14 cellular contexts compared by ENCODE assay signal in the genomic region with DNA sequence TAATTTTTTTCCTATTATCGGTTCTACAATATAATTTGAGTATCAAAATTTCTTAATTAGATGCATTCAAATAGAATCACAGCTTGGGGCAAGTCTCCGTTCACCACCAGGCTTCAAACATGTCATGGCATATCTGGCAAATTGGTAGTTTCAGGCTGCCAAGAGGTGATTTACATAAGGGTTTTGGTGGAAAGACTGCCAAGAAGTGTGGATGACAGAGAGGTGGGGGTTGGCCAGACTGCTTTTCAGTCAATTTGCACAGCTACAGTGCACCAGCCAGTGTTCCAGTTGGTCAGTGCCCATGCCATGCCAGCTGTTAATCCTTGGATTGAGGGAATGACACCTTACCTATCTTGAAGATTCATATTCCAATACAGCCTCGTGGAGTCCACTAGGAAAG. TPM values are rescaled to one million over a fixed set of nuclear protein-coding genes. Genes with fewer than 3 reads are reported as not detected.
DNase-seq lines count a peak whose midpoint lies in the region; ATAC-seq, FAIRE-seq and TF ChIP-seq lines count a peak whose summit lies in the region.
"Had no signal": no experiment of that assay in that cellular context is flagged by ENCODE, and none has a peak within 500 bp of the region (broad histone marks: within the 10 kb centered on the region; RNA-seq: fewer than 3 reads in every experiment).

No MANE protein-coding gene starts in this region.

- H3K27me3 ChIP-seq in bronchial epithelial cell (ENCODE audit: control insufficient read depth, insufficient read depth, low read length) (no peaks in the 10 kb centered on the region), pancreas (no peaks in the 10 kb centered on the region), PC-9 (ENCODE audit: insufficient read depth, low read depth) (no peaks in the 10 kb centered on the region)

- 0 out of 2 replicates have a peak, but pooled peaks cover 6% of the 10 kb centered on the region for H3F3A ChIP-seq in PC-9 (ENCODE audit: insufficient read depth, low read depth)

- WGBS in pancreas, 2 donors: 33 to 35% methylated on average over 3 of the region's 3 CpGs

- H3K9me2 ChIP-seq in PC-9 (ENCODE audit: insufficient read depth): no peaks in the 10 kb centered on the region

- peaks cover 33% of the 10 kb centered on the region for H3K79me2 ChIP-seq in PC-9 (ENCODE audit: low read depth)

- POLR2A ChIA-PET in activated CD8-positive, alpha-beta T cell treated with anti-CD3 and anti-CD28 coated beads for 36 hours (lab: Charles Lee): no interaction called here
- POLR2A ChIA-PET in PC-9 (lab: Charles Lee; ENCODE audit: unreplicated experiment): no interaction called here

- TF ChIP-seq CTCF in bronchial epithelial cell (IDR thresholded peaks at IDR 0.05; ENCODE audit: insufficient read depth, low read length, severe bottlenecking) (no peak), pancreas (IDR thresholded peaks at IDR 0.05) (no peak), PC-9 (conservative IDR thresholded peaks at IDR 0.05) (no peak)
- TF ChIP-seq CTCF in activated CD8-positive, alpha-beta T cell treated with anti-CD3 and anti-CD28 coated beads for 36 hours (IDR thresholded peaks at IDR 0.05): no peak

- BruUV-seq in PC-9 (replicated peaks; lab: Mats Ljungman, UMichigan): no TSS peak

- H3K4me2 ChIP-seq in PC-9: no peak overlapping the region
- H3K4me2 ChIP-seq: BLaER1 treated with 17β-estradiol and CSF1 and Interleukin-3, amounts not matched to agents 10 nM and 100 nM had no signal

- FAIRE-seq in GM12891 (lab: Jason Lieb, UNC) (peak; percentile 60), bronchial epithelial cell (lab: Jason Lieb, UNC) (peak; percentile 50), pancreas (lab: Jason Lieb, UNC) (no peak)

- peak; percentile 94 to 98 (median 96) for ATAC-seq in pancreas
- no peak for ATAC-seq in activated CD8-positive, alpha-beta T cell treated with anti-CD3 and anti-CD28 coated beads for 36 hours
- no peak for ATAC-seq in GM19328 (IDR thresholded peaks at IDR 0.05; ENCODE audit: unreplicated experiment)
- ATAC-seq: activated naive CD4-positive, alpha-beta T cell treated with anti-CD3 and anti-CD28 coated beads, Interleukin-2, amount 50 U/mL, for 72 hours had no signal

- no peaks in the 10 kb centered on the region for H3K36me3 ChIP-seq in bronchial epithelial cell (ENCODE audit: control insufficient read depth, insufficient read depth, low read length)
- H3K36me3 ChIP-seq in pancreas: no peaks in the 10 kb centered on the region
- peaks cover 24% of the 10 kb centered on the region; the same call in 1 of the 2 replicates for H3K36me3 ChIP-seq in PC-9 (ENCODE audit: low read depth)
- H3K36me3 ChIP-seq: lower lobe of right lung had no signal

- H3K9me3 Mint-ChIP-seq in activated CD8-positive, alpha-beta T cell treated with anti-CD3 and anti-CD28 coated beads for 36 hours: no peaks in the 10 kb centered on the region
- H3K9me3 Mint-ChIP-seq: activated naive CD4-positive, alpha-beta T cell treated with anti-CD3 and anti-CD28 coated beads, Interleukin-2, amount 50 U/mL, for 72 hours; central memory CD8-positive, alpha-beta T cell; neural crest cell; stimulated activated naive CD8-positive, alpha-beta T cell treated with anti-CD3 and anti-CD28 coated beads, Interleukin-15, Interleukin-2, amounts not matched to agents 100 ng/mL and 50 ng/mL, for 24 hours had no signal

- intact Hi-C loops in pancreas (cut with DNase I): no loop called here
- intact Hi-C loops in activated CD8-positive, alpha-beta T cell treated with anti-CD3 and anti-CD28 coated beads for 36 hours (cut with micrococcal nuclease): no loop called here
- intact Hi-C loops in PC-9 (cut with micrococcal nuclease; ENCODE audit: unreplicated experiment): no loop called here

- no peaks in the 10 kb centered on the region for H4K20me1 ChIP-seq in PC-9 (ENCODE audit: insufficient read depth)
- H4K20me1 ChIP-seq: BLaER1 treated with 17β-estradiol and CSF1 and Interleukin-3, amounts not matched to agents 10 nM and 100 nM had no signal

- H3K36me3 Mint-ChIP-seq in activated CD8-positive, alpha-beta T cell treated with anti-CD3 and anti-CD28 coated beads for 36 hours (ENCODE audit: low read depth): peaks cover 13% of the 10 kb centered on the region

- no peak overlapping the region for H2AFZ ChIP-seq in PC-9

- DNase-seq in GM12891 (ENCODE audit: insufficient read length, low spot score): no peak
- peak; percentile 88 for DNase-seq in NCI-H1694 treated with DMSO at 0.1 percent for 48 hours (lab: John Stamatoyannopoulos, UW)
- DNase-seq in bronchial epithelial cell (ENCODE audit: low read depth): peak; percentile 95
- DNase-seq in pancreas: peak in 4 of 6 donors; percentile 48 to 72 (median 70)
- DNase-seq in Kasumi-1 (lab: John Stamatoyannopoulos, UW): no peak
- DNase-seq in activated CD8-positive, alpha-beta T cell treated with anti-CD3 and anti-CD28 coated beads for 36 hours: no peak
- no peak for DNase-seq in PC-9
- DNase-seq: lower lobe of right lung had no signal

- H3K4me1 Mint-ChIP-seq in activated CD8-positive, alpha-beta T cell treated with anti-CD3 and anti-CD28 coated beads for 36 hours (ENCODE audit: low read depth): peaks cover 13% of the 10 kb centered on the region

- H3K27ac ChIP-seq in pancreas (no peak overlapping the region), PC-9 (no peak overlapping the region)
- H3K27ac ChIP-seq: BLaER1 treated with 17β-estradiol and CSF1 and Interleukin-3, amounts not matched to agents 10 nM and 100 nM; lower lobe of right lung had no signal

- no peaks in the 10 kb centered on the region for H3K9me3 ChIP-seq in pancreas
- no peaks in the 10 kb centered on the region for H3K9me3 ChIP-seq in PC-9 (ENCODE audit: insufficient read depth, low read depth)
- H3K9me3 ChIP-seq: lower lobe of right lung had no signal

- no peak overlapping the region for H3K27ac Mint-ChIP-seq in activated CD8-positive, alpha-beta T cell treated with anti-CD3 and anti-CD28 coated beads for 36 hours
- H3K27ac Mint-ChIP-seq: activated naive CD4-positive, alpha-beta T cell treated with anti-CD3 and anti-CD28 coated beads, Interleukin-2, amount 50 U/mL, for 72 hours; stimulated activated naive CD8-positive, alpha-beta T cell treated with anti-CD3 and anti-CD28 coated beads, Interleukin-15, Interleukin-2, amounts not matched to agents 100 ng/mL and 50 ng/mL, for 24 hours had no signal

- H3K27me3 Mint-ChIP-seq in activated CD8-positive, alpha-beta T cell treated with anti-CD3 and anti-CD28 coated beads for 36 hours: no peaks in the 10 kb centered on the region
- H3K27me3 Mint-ChIP-seq: central memory CD8-positive, alpha-beta T cell; stimulated activated naive CD8-positive, alpha-beta T cell treated with anti-CD3 and anti-CD28 coated beads, Interleukin-15, Interleukin-2, amounts not matched to agents 100 ng/mL and 50 ng/mL, for 24 hours had no signal

- H3K4me3 ChIP-seq in bronchial epithelial cell (ENCODE audit: low read depth, low read length) (no peak overlapping the region), pancreas (no peak overlapping the region), PC-9 (no peak overlapping the region)
- H3K4me3 ChIP-seq: BLaER1 treated with 17β-estradiol and CSF1 and Interleukin-3, amounts not matched to agents 10 nM and 100 nM; lower lobe of right lung had no signal

- CTCF ChIA-PET in activated CD8-positive, alpha-beta T cell treated with anti-CD3 and anti-CD28 coated beads for 36 hours (lab: Charles Lee): interaction anchor here (1.4 kb wide), 1 partner anchor 210 kb away, joined by 3 read pairs; no protein-coding TSS in a partner anchor
- CTCF ChIA-PET in PC-9 (lab: Charles Lee): interaction anchor here (0.6 kb wide), 1 partner anchor 684 kb away, joined by 17 read pairs; no protein-coding TSS in a partner anchor

- no peak for TF ChIP-seq POLR2A in GM12891 (IDR thresholded peaks at IDR 0.05; ENCODE audit: low read depth, low read length)

- H3K4me1 ChIP-seq in pancreas (peaks cover 3 to 16% (median 8%) of the 10 kb centered on the region in 3 donors), PC-9 (replicated peaks; ENCODE audit: insufficient read depth) (peaks cover 13% of the 10 kb centered on the region; the same call in 1 of the 2 replicates)

- H3K4me3 Mint-ChIP-seq in activated CD8-positive, alpha-beta T cell treated with anti-CD3 and anti-CD28 coated beads for 36 hours: no peak overlapping the region
- H3K4me3 Mint-ChIP-seq: central memory CD8-positive, alpha-beta T cell; neural crest cell; stimulated activated naive CD8-positive, alpha-beta T cell treated with anti-CD3 and anti-CD28 coated beads, Interleukin-15, Interleukin-2, amounts not matched to agents 100 ng/mL and 50 ng/mL, for 24 hours had no signal

TF ChIP-seq in GM12891, 5 proteins besides CTCF, POLR2A, EP300 and RAD21:
- TF ChIP-seq PAX5 (IDR thresholded peaks at IDR 0.05; ENCODE audit: insufficient read depth, low read length, severe bottlenecking) (no peak), POLR2AphosphoS5 (IDR thresholded peaks at IDR 0.05; ENCODE audit: low read depth, low read length) (no peak), SPI1 (IDR thresholded peaks at IDR 0.05; ENCODE audit: low read depth, low read length) (no peak), TAF1 (IDR thresholded peaks at IDR 0.05; ENCODE audit: low read depth, low read length) (no peak), POU2F2 (IDR thresholded peaks at IDR 0.05; ENCODE audit: low read depth, low read length) (no peak)
TF ChIP-seq in GM12891: peak in this region for 0.

RNA-seq across cellular contexts. Expression of a gene that starts 8.4 kb away (rescaled TPM):
- 20.8 TPM for polyA plus RNA-seq in GM12891 (2012; ENCODE audit: low read depth, missing spikeins)
- 60.8 and 65.8 TPM in 2 replicates for total RNA-seq in bronchial epithelial cell
- 10 to 100 TPM in 5 of 6 donors, 1 to 10 TPM in 1; 9.6 to 20.7 (median 13.6) TPM for total RNA-seq in pancreas
- polyA plus RNA-seq in pancreas: 1 to 10 TPM; 4.4 to 5.7 TPM
- 10 to 100 TPM; 29.0 to 32.1 TPM for total RNA-seq in activated CD8-positive, alpha-beta T cell treated with anti-CD3 and anti-CD28 coated beads for 36 hours
- total RNA-seq in PC-9 (2021): 51.5 and 62.0 TPM in 2 replicates

Comparison
In these comparisons a context has a peak if more than half of its experiments do, and no peak if none do; other contexts are left out.
1. DNase-seq: peak in NCI-H1694 treated with DMSO at 0.1 percent for 48 hours (single experiment), bronchial epithelial cell (single experiment) and pancreas (4 of 6); none in GM12891 (single experiment), Kasumi-1 (0 of 2), activated CD8-positive, alpha-beta T cell treated with anti-CD3 and anti-CD28 coated beads for 36 hours (single experiment) and PC-9 (0 of 2).
2. ATAC-seq: peak in pancreas (4 of 4); none in activated CD8-positive, alpha-beta T cell treated with anti-CD3 and anti-CD28 coated beads for 36 hours (single experiment) and GM19328 (single experiment).